34 cellular contexts compared by ENCODE assay signal in the genomic region with DNA sequence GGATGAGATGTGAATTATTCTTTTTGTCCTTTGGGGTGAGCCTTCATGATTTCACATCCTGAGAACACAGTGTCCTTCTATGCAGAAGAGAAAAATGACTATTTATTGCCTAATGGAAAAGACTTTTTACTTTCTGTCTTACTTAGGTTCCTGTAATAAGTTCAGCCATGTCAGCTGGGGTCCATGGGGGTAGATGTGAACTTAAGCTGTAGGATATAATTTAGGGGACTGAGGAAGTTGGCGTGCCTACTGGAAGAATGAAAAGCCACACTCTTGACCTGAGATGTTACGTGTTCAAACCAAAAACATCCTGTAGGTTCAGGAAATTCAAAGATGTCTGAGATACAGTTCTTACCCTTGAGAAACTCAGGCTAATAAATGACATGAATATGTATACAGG.
"Had no signal": no experiment of that assay in that cellular context is flagged by ENCODE, and none has a peak within 500 bp of the region (broad histone marks: within the 10 kb centered on the region; RNA-seq: fewer than 3 reads in every experiment).

No MANE protein-coding gene starts in this region.

- H3K27ac ChIP-seq: adrenal gland, ascending aorta, cardiac muscle cell, VCaP had no signal

- ATAC-seq: activated CD8-positive, alpha-beta T cell treated with anti-CD3 and anti-CD28 coated beads for 36 hours; activated naive CD4-positive, alpha-beta T cell treated with anti-CD3 and anti-CD28 coated beads, Interleukin-2, amount 50 U/mL, for 72 hours; activated T-cell treated with anti-CD3 and anti-CD28 coated beads, Interleukin-2, amount 50 U/mL, for 4 hours; activated T-cell treated with anti-CD3 and anti-CD28 coated beads, Interleukin-2, amount 50 U/mL, for 72 hours; activated T-helper 17 cell treated with anti-CD3 and anti-CD28 coated beads, Interleukin-2, amount 50 U/mL, for 72 hours had no signal

- H3K9me3 ChIP-seq: adrenal gland, ascending aorta had no signal

- H3K4me3 ChIP-seq: adrenal gland, ascending aorta, cardiac muscle cell had no signal

- FAIRE-seq: bronchial epithelial cell, TTC549 had no signal

- DNase-seq: activated B cell treated with CpG ODN at 0.5 μM for 24 hours; activated CD4-positive, alpha-beta memory T cell treated with anti-CD3 and anti-CD28 coated beads for 36 hours; activated CD4-positive, alpha-beta T cell treated with anti-CD3 and anti-CD28 coated beads for 4 hours; activated CD4-positive, alpha-beta T cell treated with anti-CD3 and anti-CD28 coated beads, Interleukin-2, amount 10 ng/mL, durations not matched to agents 24 days and 14 days; activated CD4-positive, alpha-beta T cell treated with anti-CD3 and anti-CD28 coated beads, Interleukin-2, amount 50 U/mL, for 1 hour; activated CD4-positive, alpha-beta T cell treated with anti-CD3 and anti-CD28 coated beads, Interleukin-2, amount 50 U/mL, for 4 hours; activated CD4-positive, CD25-positive, alpha-beta regulatory T cell treated with anti-CD3 and anti-CD28 coated beads, Interleukin-2, amount 50 U/mL, for 72 hours; activated CD8-positive, alpha-beta memory T cell treated with anti-CD3 and anti-CD28 coated beads, Interleukin-2, amount 50 U/mL, for 4 hours; activated CD8-positive, alpha-beta T cell treated with anti-CD3 and anti-CD28 coated beads for 36 hours; activated effector memory CD4-positive, alpha-beta T cell treated with anti-CD3 and anti-CD28 coated beads, Interleukin-2, amount 50 U/mL, for 16 hours; activated gamma-delta T cell treated with Interleukin-2 at 50 U/mL for 16 hours; activated naive CD4-positive, alpha-beta T cell; activated naive CD4-positive, alpha-beta T cell treated with anti-CD3 and anti-CD28 coated beads for 36 hours; activated naive CD4-positive, alpha-beta T cell treated with anti-CD3 and anti-CD28 coated beads, Interleukin-2, amount 50 U/mL, for 16 hours; activated naive CD8-positive, alpha-beta T cell treated with anti-CD3 and anti-CD28 coated beads for 36 hours; activated T-cell treated with anti-CD3 and anti-CD28 coated beads for 4 hours; activated T-cell treated with anti-CD3 and anti-CD28 coated beads, Interleukin-2, amount 50 U/mL, for 1 hour; activated T-cell treated with anti-CD3 and anti-CD28 coated beads, Interleukin-2, amount 50 U/mL, for 4 hours; activated T-cell treated with anti-CD3 and anti-CD28 coated beads, Interleukin-2, amount 50 U/mL, for 72 hours; adrenal gland; amygdala; anterior cingulate cortex; caudate nucleus; cerebellar nuclear complex; T-helper 1 cell; T-helper 2 cell; T-helper 9 cell had no signal

- H3K36me3 ChIP-seq: adrenal gland, ascending aorta, cardiac muscle cell had no signal

- H3K4me1 ChIP-seq: ascending aorta had no signal

- H3K27me3 ChIP-seq: adrenal gland, ascending aorta, cardiac muscle cell had no signal
